ENCODE assay signal across 10 cellular contexts in the genomic region with DNA sequence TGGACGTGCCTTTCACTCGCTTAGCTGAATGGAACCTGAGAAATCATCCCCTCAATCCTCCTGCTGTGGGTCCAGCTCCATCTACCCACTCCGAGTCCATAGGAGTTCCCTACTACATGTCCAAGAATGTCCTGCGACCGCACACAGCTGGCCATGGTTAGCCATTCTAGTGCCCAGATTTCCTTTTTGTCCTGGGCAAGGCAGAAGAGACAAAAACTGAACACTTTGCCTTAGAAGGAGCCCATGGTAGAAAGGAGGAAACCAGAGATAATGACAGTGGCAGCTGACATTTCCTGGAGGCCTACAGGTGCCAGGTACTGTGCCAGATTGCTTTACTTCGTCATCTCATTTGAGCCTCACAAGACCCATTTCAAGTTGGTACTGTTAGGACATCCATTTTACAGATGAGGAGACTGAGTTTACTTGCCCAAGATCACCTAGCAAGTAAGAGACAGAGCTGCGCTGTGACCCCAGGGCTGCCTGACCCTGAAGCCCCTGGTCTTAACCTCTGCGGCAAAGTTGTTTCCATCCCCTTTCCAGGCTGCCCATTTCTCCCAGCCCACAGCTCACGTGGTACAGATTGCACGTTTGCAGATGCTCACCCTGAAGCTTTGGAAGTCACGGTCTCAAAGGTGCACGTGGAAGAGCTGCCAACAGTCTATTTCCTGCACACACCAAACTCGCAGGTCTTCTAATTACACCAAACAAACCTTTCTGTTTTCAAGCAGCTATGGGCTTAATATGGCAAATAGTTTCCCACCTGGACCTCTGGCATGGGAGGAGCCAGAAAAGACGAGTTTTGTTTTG.
A peak's percentile ranks its signal among the peaks of the same experiment; 100 is the strongest.
DNase-seq lines count a peak whose midpoint lies in the region; ATAC-seq, FAIRE-seq and TF ChIP-seq lines count a peak whose summit lies in the region.
"Had no signal": no experiment of that assay in that cellular context is flagged by ENCODE, and none has a peak within 500 bp of the region (broad histone marks: within the 10 kb centered on the region; RNA-seq: fewer than 3 reads in every experiment).

No MANE protein-coding gene starts in this region.

- H3K27ac Mint-ChIP-seq in activated CD4-positive, alpha-beta T cell treated with anti-CD3 and anti-CD28 coated beads for 36 hours, result peak overlapping the region; percentile 63
- peak overlapping the region; percentile 14 for H3K27ac Mint-ChIP-seq in activated T-helper 17 cell treated with anti-CD3 and anti-CD28 coated beads, Interleukin-2, amount 50 U/mL, for 72 hours
- H3K27ac Mint-ChIP-seq: stimulated activated memory B cell treated with anti-CD40 and anti-IgM and Interleukin-4, amounts not matched to agents 10 μg/mL and 1 μg/mL and 100 μg/mL, for 72 hours had no signal

- CTCF ChIA-PET in activated CD4-positive, alpha-beta T cell treated with anti-CD3 and anti-CD28 coated beads for 36 hours (lab: Charles Lee), result interaction anchor here (0.6 to 1.5 kb wide), 5 partner anchors 9 to 278 kb away, joined by 3 to 8 read pairs (median 3); no protein-coding TSS in a partner anchor

- POLR2A ChIA-PET in activated CD4-positive, alpha-beta T cell treated with anti-CD3 and anti-CD28 coated beads for 36 hours (lab: Charles Lee), result no interaction called here

- H3K27me3 ChIP-seq in right lobe of liver (no peaks in the 10 kb centered on the region), testis (no peaks in the 10 kb centered on the region)

- ATAC-seq in activated CD4-positive, alpha-beta T cell treated with anti-CD3 and anti-CD28 coated beads for 36 hours, result no peak
- ATAC-seq in activated T-helper 17 cell treated with anti-CD3 and anti-CD28 coated beads, Interleukin-2, amount 50 U/mL, for 72 hours (replicated peaks), result no peak
- peak; percentile 1 to 53 (median 24) for ATAC-seq in right lobe of liver
- ATAC-seq: stimulated activated memory B cell treated with anti-CD40 and anti-IgM and Interleukin-4, amounts not matched to agents 10 μg/mL and 1 μg/mL and 100 μg/mL, for 72 hours had no signal

- WGBS in right lobe of liver (ENCODE audit: insufficient coverage, low coverage, low lambda C conversion rate, missing lambda C conversion rate), result 20% methylated on average over 7 of the region's 14 CpGs
- WGBS in testis, 2 donors, result 67 to 90% methylated on average over 13 to 14 of the region's 14 CpGs

- TF ChIP-seq CTCF in right lobe of liver (IDR thresholded peaks at IDR 0.05) (no peak), testis (IDR thresholded peaks at IDR 0.05) (no peak)

- H3K9me3 Mint-ChIP-seq in activated CD4-positive, alpha-beta T cell treated with anti-CD3 and anti-CD28 coated beads for 36 hours (ENCODE audit: low read depth), result no peaks in the 10 kb centered on the region
- no peaks in the 10 kb centered on the region for H3K9me3 Mint-ChIP-seq in activated T-helper 17 cell treated with anti-CD3 and anti-CD28 coated beads, Interleukin-2, amount 50 U/mL, for 72 hours
- H3K9me3 Mint-ChIP-seq: stimulated activated memory B cell treated with anti-CD40 and anti-IgM and Interleukin-4, amounts not matched to agents 10 μg/mL and 1 μg/mL and 100 μg/mL, for 72 hours had no signal

- H3K36me3 ChIP-seq in right lobe of liver (peaks cover 0 to 4% (median 0%) of the 10 kb centered on the region in 4 donors), testis (ENCODE audit: low read depth, missing control alignments) (no peaks in the 10 kb centered on the region)

- no peaks in the 10 kb centered on the region for H3K9me3 ChIP-seq in right lobe of liver
- H3K9me3 ChIP-seq in testis, result no peaks in the 10 kb centered on the region

- H3K27me3 Mint-ChIP-seq in activated CD4-positive, alpha-beta T cell treated with anti-CD3 and anti-CD28 coated beads for 36 hours, result no peaks in the 10 kb centered on the region
- no peaks in the 10 kb centered on the region for H3K27me3 Mint-ChIP-seq in activated T-helper 17 cell treated with anti-CD3 and anti-CD28 coated beads, Interleukin-2, amount 50 U/mL, for 72 hours

- H3K36me3 Mint-ChIP-seq in activated CD4-positive, alpha-beta T cell treated with anti-CD3 and anti-CD28 coated beads for 36 hours (ENCODE audit: low read depth), result no peaks in the 10 kb centered on the region
- H3K36me3 Mint-ChIP-seq in activated T-helper 17 cell treated with anti-CD3 and anti-CD28 coated beads, Interleukin-2, amount 50 U/mL, for 72 hours (ENCODE audit: low read depth), result peaks cover 6% of the 10 kb centered on the region
- H3K36me3 Mint-ChIP-seq: stimulated activated memory B cell treated with anti-CD40 and anti-IgM and Interleukin-4, amounts not matched to agents 10 μg/mL and 1 μg/mL and 100 μg/mL, for 72 hours had no signal

- H3K4me1 Mint-ChIP-seq in activated CD4-positive, alpha-beta T cell treated with anti-CD3 and anti-CD28 coated beads for 36 hours, result peaks cover 80% of the 10 kb centered on the region
- peaks cover 44% of the 10 kb centered on the region for H3K4me1 Mint-ChIP-seq in activated T-helper 17 cell treated with anti-CD3 and anti-CD28 coated beads, Interleukin-2, amount 50 U/mL, for 72 hours

- DNase-seq in activated CD4-positive, alpha-beta T cell treated with anti-CD3 and anti-CD28 coated beads for 36 hours, result no peak
- no peak for DNase-seq in activated CD4-positive, alpha-beta T cell treated with anti-CD3 and anti-CD28 coated beads, Interleukin-2, amount 50 U/mL, for 4 hours
- DNase-seq in right lobe of liver, result peak; percentile 42 to 77 (median 76)
- no peak for DNase-seq in testis
- no peak for DNase-seq in HUDEP-2 (lab: John Stamatoyannopoulos, UW; ENCODE audit: unreplicated experiment in 76 of 76)
- no peak for DNase-seq in NCI-H146 treated with DMSO at 0.1 percent for 48 hours (lab: John Stamatoyannopoulos, UW; ENCODE audit: unreplicated experiment)
- no peak for DNase-seq in GM19239 (ENCODE audit: insufficient read length, low spot score)
- DNase-seq: NCI-H226 had no signal

- no peak overlapping the region for H3K4me3 Mint-ChIP-seq in activated CD4-positive, alpha-beta T cell treated with anti-CD3 and anti-CD28 coated beads for 36 hours
- H3K4me3 Mint-ChIP-seq in activated T-helper 17 cell treated with anti-CD3 and anti-CD28 coated beads, Interleukin-2, amount 50 U/mL, for 72 hours, result peak overlapping the region; percentile 60
- H3K4me3 Mint-ChIP-seq: stimulated activated memory B cell treated with anti-CD40 and anti-IgM and Interleukin-4, amounts not matched to agents 10 μg/mL and 1 μg/mL and 100 μg/mL, for 72 hours had no signal

- H3K4me3 ChIP-seq in right lobe of liver (no peak overlapping the region), testis (no peak overlapping the region)

- H3K27ac ChIP-seq in right lobe of liver (peak overlapping the region; percentile 89 to 96 (median 90)), testis (peak overlapping the region; percentile 98 to 99)

- intact Hi-C loops in activated CD4-positive, alpha-beta T cell treated with anti-CD3 and anti-CD28 coated beads for 36 hours (cut with DNase I, micrococcal nuclease), result no loop called here
- intact Hi-C loops in right lobe of liver (cut with DNase I) (no loop called here), testis (cut with DNase I; ENCODE audit: low total_unique reads) (no loop called here)

- H3K4me1 ChIP-seq in right lobe of liver (peaks cover 0 to 99% (median 51%) of the 10 kb centered on the region in 4 donors), testis (peaks cover 81% of the 10 kb centered on the region)

- FAIRE-seq in GM19239 (lab: Jason Lieb, UNC), result no peak

- TF ChIP-seq POLR2A in right lobe of liver (IDR thresholded peaks at IDR 0.05), result no peak
- TF ChIP-seq POLR2A in testis (IDR thresholded peaks at IDR 0.05), result no peak

Comparison
In these comparisons a context has a peak if more than half of its experiments do, and no peak if none do; other contexts are left out.
1. ATAC-seq: peak in right lobe of liver (4 of 4); none in activated CD4-positive, alpha-beta T cell treated with anti-CD3 and anti-CD28 coated beads for 36 hours (single experiment) and activated T-helper 17 cell treated with anti-CD3 and anti-CD28 coated beads, Interleukin-2, amount 50 U/mL, for 72 hours (single experiment).
2. DNase-seq: peak in right lobe of liver (3 of 3); none in activated CD4-positive, alpha-beta T cell treated with anti-CD3 and anti-CD28 coated beads for 36 hours (single experiment), activated CD4-positive, alpha-beta T cell treated with anti-CD3 and anti-CD28 coated beads, Interleukin-2, amount 50 U/mL, for 4 hours (0 of 2), testis (single experiment), HUDEP-2 (0 of 76), NCI-H146 treated with DMSO at 0.1 percent for 48 hours (single experiment) and GM19239 (single experiment).